13 cellular contexts compared by ENCODE assay signal in the genomic region with DNA sequence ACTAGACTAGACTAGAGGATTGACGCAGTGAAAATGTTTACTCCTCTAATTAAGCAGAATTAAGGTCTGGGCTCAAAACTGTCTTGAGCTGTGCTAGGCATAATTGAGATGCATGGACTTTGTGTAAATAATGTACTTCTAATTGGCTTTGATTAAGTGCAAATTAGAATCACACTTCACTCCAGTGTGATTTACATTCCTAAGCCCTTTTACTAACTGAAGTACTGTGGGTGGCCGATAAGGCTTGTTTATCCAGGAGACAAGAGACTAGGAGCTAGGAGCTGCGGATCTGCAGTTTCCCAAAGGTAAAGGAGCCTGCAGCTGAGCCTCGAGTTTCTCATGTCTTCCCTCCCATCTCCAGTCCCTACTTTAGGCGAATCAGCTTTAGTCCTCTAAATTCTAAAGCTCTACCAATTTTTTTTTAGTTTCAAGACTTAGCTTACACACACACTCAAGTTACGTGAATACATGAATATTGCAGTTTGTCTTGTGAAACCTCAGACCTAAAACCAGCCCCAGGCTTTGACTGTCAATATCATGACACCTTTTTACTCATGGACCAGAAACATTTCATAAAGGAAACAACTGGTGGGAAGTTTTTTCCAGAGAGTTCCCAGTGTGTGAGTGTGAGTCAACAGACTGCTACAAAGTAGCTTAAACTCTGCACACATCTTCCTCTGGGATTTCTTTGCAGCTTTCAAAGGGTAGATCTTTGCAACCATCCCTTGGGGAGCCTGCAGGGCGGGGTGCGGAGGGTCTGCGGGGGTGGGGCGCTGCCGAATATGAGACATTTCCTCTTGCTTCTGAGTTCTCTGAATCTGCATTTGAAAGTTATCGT.
DNase-seq lines count a peak whose midpoint lies in the region; ATAC-seq and TF ChIP-seq lines count a peak whose summit lies in the region.
"Had no signal": no experiment of that assay in that cellular context is flagged by ENCODE, and none has a peak within 500 bp of the region (broad histone marks: within the 10 kb centered on the region; RNA-seq: fewer than 3 reads in every experiment).

No MANE protein-coding gene starts in this region.

- H3K36me3 ChIP-seq in tibial nerve: no peaks in the 10 kb centered on the region
- H3K36me3 ChIP-seq: sigmoid colon had no signal

- DNase-seq in Right ventricle myocardium inferior (ENCODE audit: missing footprints): no peak
- DNase-seq in cardiac septum (ENCODE audit: low spot score): no peak
- no peak for DNase-seq in activated T-helper 1 cell treated with anti-CD3 and anti-CD28 coated beads, Interleukin-12 subunit alpha, Interleukin-12 subunit beta, Interleukin-2, Interleukin-4 antibody, amounts not matched to agents 30 ng/mL and 10 ng/mL and 1 ng/mL, durations not matched to agents 14 hours and 24 hours and 36 hours (ENCODE audit: low spot score)
- DNase-seq in right cardiac atrium: peak in 2 of 3 donors; percentile 26 to 72
- DNase-seq in stimulated activated effector memory CD8-positive, alpha-beta T cell treated with anti-CD3 and anti-CD28 coated beads, Interleukin-12 subunit alpha, Interleukin-12 subunit beta, amount 100 ng/mL, for 72 hours (ENCODE audit: low spot score in 2 of 2): no peak
- DNase-seq in tibial nerve (ENCODE audit: low spot score in 2 of 2): no peak
- no peak for DNase-seq in progenitor cell of endocrine pancreas (ENCODE audit: low spot score, unreplicated experiment)
- DNase-seq: activated naive CD8-positive, alpha-beta T cell treated with anti-CD3 and anti-CD28 coated beads, Interleukin-2, amount 10 ng/mL, durations not matched to agents 7 days and 5 days; CD8-positive, alpha-beta memory T cell; NCI-H1105; sigmoid colon had no signal

- H3K27me3 ChIP-seq in right cardiac atrium (ENCODE audit: control insufficient read depth, insufficient read depth): no peaks in the 10 kb centered on the region
- H3K27me3 ChIP-seq in tibial nerve: no peaks in the 10 kb centered on the region

- TF ChIP-seq POLR2A in tibial nerve (IDR thresholded peaks at IDR 0.05): no peak

- no peak overlapping the region for H3K27ac ChIP-seq in right cardiac atrium (ENCODE audit: low read length)
- H3K27ac ChIP-seq in tibial nerve: peak overlapping the region in 1 of 4 donors; percentile 3
- H3K27ac ChIP-seq: sigmoid colon, VCaP had no signal

- no peaks in the 10 kb centered on the region for H3K27me3 Mint-ChIP-seq in activated T-helper 1 cell treated with anti-CD3 and anti-CD28 coated beads, Interleukin-12 subunit alpha, Interleukin-12 subunit beta, Interleukin-2, Interleukin-4 antibody, amounts not matched to agents 30 ng/mL and 10 ng/mL and 1 ng/mL, durations not matched to agents 14 hours and 24 hours and 36 hours (ENCODE audit: insufficient read depth)
- H3K27me3 Mint-ChIP-seq in progenitor cell of endocrine pancreas: peaks cover 53% of the 10 kb centered on the region
- H3K27me3 Mint-ChIP-seq: activated naive CD8-positive, alpha-beta T cell treated with anti-CD3 and anti-CD28 coated beads, Interleukin-2, amount 10 ng/mL, durations not matched to agents 7 days and 5 days had no signal

- H3K4me3 ChIP-seq in right cardiac atrium (ENCODE audit: low read length): no peak overlapping the region
- no peak overlapping the region for H3K4me3 ChIP-seq in tibial nerve
- H3K4me3 ChIP-seq: sigmoid colon had no signal

- H3K4me1 ChIP-seq in right cardiac atrium (ENCODE audit: control insufficient read depth, insufficient read depth, low read length) (peaks cover 3% of the 10 kb centered on the region), tibial nerve (no peaks in the 10 kb centered on the region)
- H3K4me1 ChIP-seq: sigmoid colon had no signal

- peaks cover 32% of the 10 kb centered on the region for H3K4me1 Mint-ChIP-seq in activated T-helper 1 cell treated with anti-CD3 and anti-CD28 coated beads, Interleukin-12 subunit alpha, Interleukin-12 subunit beta, Interleukin-2, Interleukin-4 antibody, amounts not matched to agents 30 ng/mL and 10 ng/mL and 1 ng/mL, durations not matched to agents 14 hours and 24 hours and 36 hours (ENCODE audit: low read depth)
- H3K4me1 Mint-ChIP-seq in stimulated activated effector memory CD8-positive, alpha-beta T cell treated with anti-CD3 and anti-CD28 coated beads, Interleukin-12 subunit alpha, Interleukin-12 subunit beta, amount 100 ng/mL, for 72 hours: peaks cover 5% of the 10 kb centered on the region
- peaks cover 26% of the 10 kb centered on the region for H3K4me1 Mint-ChIP-seq in progenitor cell of endocrine pancreas (ENCODE audit: low read depth)
- H3K4me1 Mint-ChIP-seq: CD8-positive, alpha-beta memory T cell had no signal

- no peak overlapping the region for H3K4me3 Mint-ChIP-seq in activated T-helper 1 cell treated with anti-CD3 and anti-CD28 coated beads, Interleukin-12 subunit alpha, Interleukin-12 subunit beta, Interleukin-2, Interleukin-4 antibody, amounts not matched to agents 30 ng/mL and 10 ng/mL and 1 ng/mL, durations not matched to agents 14 hours and 24 hours and 36 hours
- no peak overlapping the region for H3K4me3 Mint-ChIP-seq in stimulated activated effector memory CD8-positive, alpha-beta T cell treated with anti-CD3 and anti-CD28 coated beads, Interleukin-12 subunit alpha, Interleukin-12 subunit beta, amount 100 ng/mL, for 72 hours
- H3K4me3 Mint-ChIP-seq in progenitor cell of endocrine pancreas (ENCODE audit: low read depth): no peak overlapping the region
- H3K4me3 Mint-ChIP-seq: activated naive CD8-positive, alpha-beta T cell treated with anti-CD3 and anti-CD28 coated beads, Interleukin-2, amount 10 ng/mL, durations not matched to agents 7 days and 5 days; CD8-positive, alpha-beta memory T cell had no signal

- peak overlapping the region; percentile 51 for H3K27ac Mint-ChIP-seq in activated T-helper 1 cell treated with anti-CD3 and anti-CD28 coated beads, Interleukin-12 subunit alpha, Interleukin-12 subunit beta, Interleukin-2, Interleukin-4 antibody, amounts not matched to agents 30 ng/mL and 10 ng/mL and 1 ng/mL, durations not matched to agents 14 hours and 24 hours and 36 hours
- no peak overlapping the region for H3K27ac Mint-ChIP-seq in stimulated activated effector memory CD8-positive, alpha-beta T cell treated with anti-CD3 and anti-CD28 coated beads, Interleukin-12 subunit alpha, Interleukin-12 subunit beta, amount 100 ng/mL, for 72 hours
- H3K27ac Mint-ChIP-seq in progenitor cell of endocrine pancreas: no peak overlapping the region
- H3K27ac Mint-ChIP-seq: activated naive CD8-positive, alpha-beta T cell treated with anti-CD3 and anti-CD28 coated beads, Interleukin-2, amount 10 ng/mL, durations not matched to agents 7 days and 5 days; CD8-positive, alpha-beta memory T cell had no signal

- intact Hi-C loops in Right ventricle myocardium inferior (cut with DNase I): no loop called here
- intact Hi-C loops in cardiac septum (cut with DNase I): no loop called here
- intact Hi-C loops in activated T-helper 1 cell treated with anti-CD3 and anti-CD28 coated beads, Interleukin-12 subunit alpha, Interleukin-12 subunit beta, Interleukin-2, Interleukin-4 antibody, amounts not matched to agents 30 ng/mL and 10 ng/mL and 1 ng/mL, durations not matched to agents 14 hours and 24 hours and 36 hours (cut with micrococcal nuclease): loop anchor here (2.0 kb wide), 1 partner anchor 47 kb away; no protein-coding TSS in a partner anchor
- intact Hi-C loops in right cardiac atrium (cut with DNase I): no loop called here

- no peak for TF ChIP-seq EP300 in tibial nerve (IDR thresholded peaks at IDR 0.05)

- H3K9me3 ChIP-seq in right cardiac atrium (ENCODE audit: control insufficient read depth, low read length) (no peaks in the 10 kb centered on the region), tibial nerve (no peaks in the 10 kb centered on the region)
- H3K9me3 ChIP-seq: sigmoid colon had no signal

- ATAC-seq in Right ventricle myocardium inferior (peak; percentile 68), right cardiac atrium (peak in 1 of 2 donors; percentile 61), GM21390 (IDR thresholded peaks at IDR 0.05; ENCODE audit: unreplicated experiment) (no peak)
- peak; percentile 66 for ATAC-seq in stimulated activated effector memory CD8-positive, alpha-beta T cell treated with anti-CD3 and anti-CD28 coated beads, Interleukin-12 subunit alpha, Interleukin-12 subunit beta, amount 100 ng/mL, for 72 hours

- peaks cover 2% of the 10 kb centered on the region for H3K36me3 Mint-ChIP-seq in activated T-helper 1 cell treated with anti-CD3 and anti-CD28 coated beads, Interleukin-12 subunit alpha, Interleukin-12 subunit beta, Interleukin-2, Interleukin-4 antibody, amounts not matched to agents 30 ng/mL and 10 ng/mL and 1 ng/mL, durations not matched to agents 14 hours and 24 hours and 36 hours (ENCODE audit: low read depth)
- no peaks in the 10 kb centered on the region for H3K36me3 Mint-ChIP-seq in stimulated activated effector memory CD8-positive, alpha-beta T cell treated with anti-CD3 and anti-CD28 coated beads, Interleukin-12 subunit alpha, Interleukin-12 subunit beta, amount 100 ng/mL, for 72 hours
- H3K36me3 Mint-ChIP-seq in progenitor cell of endocrine pancreas (ENCODE audit: insufficient read depth): peaks cover 1% of the 10 kb centered on the region

- WGBS in right cardiac atrium: 57% methylated on average over 12 of the region's 12 CpGs
- WGBS in tibial nerve, 2 donors: 57 to 59% methylated on average over 12 of the region's 12 CpGs

- no peak for TF ChIP-seq CTCF in tibial nerve (IDR thresholded peaks at IDR 0.05)
- TF ChIP-seq CTCF in progenitor cell of endocrine pancreas (IDR thresholded peaks at IDR 0.05; ENCODE audit: unreplicated experiment): no peak

- no peaks in the 10 kb centered on the region for H3K9me3 Mint-ChIP-seq in activated T-helper 1 cell treated with anti-CD3 and anti-CD28 coated beads, Interleukin-12 subunit alpha, Interleukin-12 subunit beta, Interleukin-2, Interleukin-4 antibody, amounts not matched to agents 30 ng/mL and 10 ng/mL and 1 ng/mL, durations not matched to agents 14 hours and 24 hours and 36 hours
- H3K9me3 Mint-ChIP-seq in stimulated activated effector memory CD8-positive, alpha-beta T cell treated with anti-CD3 and anti-CD28 coated beads, Interleukin-12 subunit alpha, Interleukin-12 subunit beta, amount 100 ng/mL, for 72 hours: no peaks in the 10 kb centered on the region
- peaks cover 5% of the 10 kb centered on the region for H3K9me3 Mint-ChIP-seq in progenitor cell of endocrine pancreas (ENCODE audit: low read depth)
- H3K9me3 Mint-ChIP-seq: activated naive CD8-positive, alpha-beta T cell treated with anti-CD3 and anti-CD28 coated beads, Interleukin-2, amount 10 ng/mL, durations not matched to agents 7 days and 5 days; CD8-positive, alpha-beta memory T cell had no signal

Comparison
In these comparisons a context has a peak if more than half of its experiments do, and no peak if none do; other contexts are left out.
1. DNase-seq: peak in right cardiac atrium (2 of 3); none in Right ventricle myocardium inferior (single experiment), cardiac septum (single experiment), activated T-helper 1 cell treated with anti-CD3 and anti-CD28 coated beads, Interleukin-12 subunit alpha, Interleukin-12 subunit beta, Interleukin-2, Interleukin-4 antibody, amounts not matched to agents 30 ng/mL and 10 ng/mL and 1 ng/mL, durations not matched to agents 14 hours and 24 hours and 36 hours (single experiment), stimulated activated effector memory CD8-positive, alpha-beta T cell treated with anti-CD3 and anti-CD28 coated beads, Interleukin-12 subunit alpha, Interleukin-12 subunit beta, amount 100 ng/mL, for 72 hours (0 of 2), tibial nerve (0 of 2) and progenitor cell of endocrine pancreas (single experiment).